19 cellular contexts compared by ENCODE assay signal in the genomic region with DNA sequence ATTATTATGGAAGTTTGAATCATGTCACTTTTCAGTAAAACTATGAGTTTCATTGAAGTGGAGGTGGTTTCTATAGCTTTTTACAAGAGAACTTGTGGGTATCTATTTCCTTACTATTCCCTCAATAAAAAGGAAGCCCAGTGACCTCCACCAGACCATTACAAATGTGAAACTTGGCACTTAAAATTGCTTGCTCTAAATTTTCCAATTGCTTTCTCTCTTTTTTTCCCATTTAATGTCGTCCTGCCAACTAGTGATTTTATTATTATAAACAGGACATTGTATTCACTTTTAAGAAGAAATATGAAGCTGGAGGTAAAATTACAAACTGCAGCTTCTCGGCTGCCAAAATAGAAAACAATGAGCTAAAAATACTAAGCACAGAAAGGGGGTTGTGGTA.
"Had no signal": no experiment of that assay in that cellular context is flagged by ENCODE, and none has a peak within 500 bp of the region (broad histone marks: within the 10 kb centered on the region; RNA-seq: fewer than 3 reads in every experiment).

No MANE protein-coding gene starts in this region.

- H3K4me3 ChIP-seq: dorsolateral prefrontal cortex, sigmoid colon, spleen, thoracic aorta had no signal

- H3K9me3 ChIP-seq: sigmoid colon, spleen, thoracic aorta had no signal

- ATAC-seq: activated CD8-positive, alpha-beta T cell treated with anti-CD3 and anti-CD28 coated beads for 36 hours; activated T-cell treated with anti-CD3 and anti-CD28 coated beads, Interleukin-2, amount 50 U/mL, for 4 hours; left ventricle myocardium superior had no signal

- H3K27ac ChIP-seq: brain microvascular endothelial cell, thoracic aorta had no signal

- H3K9me3 Mint-ChIP-seq: T-helper 1 cell treated with Interleukin-12 subunit alpha and Interleukin-12 subunit beta and Interleukin-4 antibody, amounts not matched to agents 30 μg/mL and 1 μg/mL, for 36 hours had no signal

- H3K4me3 Mint-ChIP-seq: activated B cell treated with CpG ODN at 0.5 μM for 24 hours; activated CD8-positive, alpha-beta T cell treated with anti-CD3 and anti-CD28 coated beads for 36 hours; activated naive CD8-positive, alpha-beta T cell; activated T-cell treated with anti-CD3 and anti-CD28 coated beads, Interleukin-2, amount 50 U/mL, for 4 hours; endodermal cell; nephron progenitor cell; stimulated activated naive CD8-positive, alpha-beta T cell treated with anti-CD3 and anti-CD28 coated beads, Interleukin-15, amount 100 ng/mL, for 72 hours; T-helper 1 cell treated with Interleukin-12 subunit alpha and Interleukin-12 subunit beta and Interleukin-4 antibody, amounts not matched to agents 30 μg/mL and 1 μg/mL, for 36 hours had no signal

- H3K27ac Mint-ChIP-seq: activated B cell treated with CpG ODN at 0.5 μM for 24 hours; activated CD8-positive, alpha-beta T cell treated with anti-CD3 and anti-CD28 coated beads for 36 hours; activated naive CD8-positive, alpha-beta T cell; endodermal cell; T-helper 1 cell treated with Interleukin-12 subunit alpha and Interleukin-12 subunit beta and Interleukin-4 antibody, amounts not matched to agents 30 μg/mL and 1 μg/mL, for 36 hours had no signal

- DNase-seq: activated B cell treated with CpG ODN at 0.5 μM for 24 hours; activated CD4-positive, alpha-beta T cell treated with anti-CD3 and anti-CD28 coated beads for 48 hours; activated CD8-positive, alpha-beta T cell treated with anti-CD3 and anti-CD28 coated beads for 36 hours; activated gamma-delta T cell; activated T-cell treated with anti-CD3 and anti-CD28 coated beads, Interleukin-2, amount 50 U/mL, for 4 hours; amniotic stem cell; brain microvascular endothelial cell; dorsolateral prefrontal cortex; endodermal cell; glutamatergic neuron; left ventricle myocardium superior; nephron progenitor cell; occipital lobe; sigmoid colon; spleen; stimulated activated naive CD8-positive, alpha-beta T cell treated with anti-CD3 and anti-CD28 coated beads, Interleukin-15, amount 100 ng/mL, for 72 hours had no signal

- H3K36me3 ChIP-seq: brain microvascular endothelial cell had no signal

- H3K4me1 Mint-ChIP-seq: activated B cell treated with CpG ODN at 0.5 μM for 24 hours, endodermal cell, nephron progenitor cell had no signal

- H3K27me3 ChIP-seq: brain microvascular endothelial cell, dorsolateral prefrontal cortex, sigmoid colon, spleen had no signal
